1 cellular context compared by ENCODE assay signal in the genomic region with DNA sequence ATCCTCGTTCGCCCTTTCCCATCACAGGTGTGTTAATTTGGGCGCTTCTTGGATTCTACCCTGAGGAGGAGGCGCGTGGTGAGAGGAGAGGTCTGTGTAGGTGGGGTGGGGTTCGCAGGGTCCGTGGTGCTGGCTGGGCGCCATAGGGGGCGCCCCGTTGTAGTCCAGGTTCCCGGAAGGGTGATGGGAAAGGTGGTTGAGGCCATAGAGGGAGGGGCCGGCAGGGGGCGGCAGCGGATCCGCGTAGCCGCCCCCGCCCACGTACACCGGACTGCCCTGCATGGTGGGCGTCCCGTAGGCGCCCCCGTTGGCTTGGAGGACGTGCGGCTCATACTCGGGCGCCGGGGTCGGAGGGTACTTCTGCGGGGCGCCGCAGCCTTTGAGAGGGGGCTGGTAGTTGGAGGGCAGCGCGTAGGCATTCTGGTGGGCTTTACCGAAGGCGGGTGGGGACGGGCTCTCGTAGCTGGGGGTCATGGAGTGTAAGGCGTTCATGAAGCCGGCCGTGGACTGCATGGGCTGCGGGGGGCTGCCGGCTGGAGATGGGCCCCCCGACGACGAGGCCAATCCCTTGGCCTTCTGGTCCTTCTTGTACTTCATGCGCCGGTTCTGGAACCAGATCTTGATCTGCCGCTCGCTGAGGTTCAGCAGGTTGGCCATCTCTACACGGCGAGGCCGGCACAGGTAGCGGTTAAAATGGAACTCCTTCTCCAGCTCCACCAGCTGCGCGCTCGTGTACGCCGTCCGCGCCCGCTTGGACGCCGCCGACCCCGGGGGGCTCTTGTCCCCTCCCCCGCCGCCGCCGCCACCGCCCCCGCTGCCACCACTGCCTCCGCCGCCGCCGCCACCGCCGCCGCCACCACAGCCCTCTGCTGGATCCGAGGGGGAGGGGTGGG.
TF ChIP-seq lines count a peak whose summit lies in the region.

No MANE protein-coding gene starts in this region.

TF ChIP-seq in HEK293, 187 proteins besides CTCF, POLR2A, EP300 and RAD21 (continued from another document):
- TF ChIP-seq, protein P1, sequence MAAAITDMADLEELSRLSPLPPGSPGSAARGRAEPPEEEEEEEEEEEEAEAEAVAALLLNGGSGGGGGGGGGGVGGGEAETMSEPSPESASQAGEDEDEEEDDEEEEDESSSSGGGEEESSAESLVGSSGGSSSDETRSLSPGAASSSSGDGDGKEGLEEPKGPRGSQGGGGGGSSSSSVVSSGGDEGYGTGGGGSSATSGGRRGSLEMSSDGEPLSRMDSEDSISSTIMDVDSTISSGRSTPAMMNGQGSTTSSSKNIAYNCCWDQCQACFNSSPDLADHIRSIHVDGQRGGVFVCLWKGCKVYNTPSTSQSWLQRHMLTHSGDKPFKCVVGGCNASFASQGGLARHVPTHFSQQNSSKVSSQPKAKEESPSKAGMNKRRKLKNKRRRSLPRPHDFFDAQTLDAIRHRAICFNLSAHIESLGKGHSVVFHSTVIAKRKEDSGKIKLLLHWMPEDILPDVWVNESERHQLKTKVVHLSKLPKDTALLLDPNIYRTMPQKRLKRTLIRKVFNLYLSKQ (tag by site-specific recombination; IDR thresholded peaks at IDR 0.05; ENCODE audit: borderline replicate concordance) = no peak
- TF ChIP-seq ZNF600 (tag by site-specific recombination; IDR thresholded peaks at IDR 0.05) (no peak), EGR2 (tag by site-specific recombination; IDR thresholded peaks at IDR 0.05; ENCODE audit: low read depth) (peak; percentile 75), BCL11B (tag by site-specific recombination; IDR thresholded peaks at IDR 0.05; ENCODE audit: low read depth) (no peak), ZNF2 (tag by site-specific recombination; IDR thresholded peaks at IDR 0.05) (no peak), ZNF677 (tag by site-specific recombination; IDR thresholded peaks at IDR 0.05) (no peak), ZBTB48 (tag by site-specific recombination; IDR thresholded peaks at IDR 0.05) (no peak), ZNF561 (tag by site-specific recombination; IDR thresholded peaks at IDR 0.05; ENCODE audit: borderline replicate concordance) (no peak), ZNF707 (tag by site-specific recombination; IDR thresholded peaks at IDR 0.05) (no peak), TRIM28 (IDR thresholded peaks at IDR 0.05; ENCODE audit: borderline replicate concordance, low read length) (no peak), GLIS2 (tag by site-specific recombination; IDR thresholded peaks at IDR 0.05) (0 out of 2 replicates have a peak, but pooled peaks have one; percentile 25), ZFHX2 (tag by site-specific recombination; conservative IDR thresholded peaks at IDR 0.05) (peak; percentile 89), ZNF433 (tag by site-specific recombination; IDR thresholded peaks at IDR 0.05; ENCODE audit: low read depth) (no peak), ZNF155 (tag by site-specific recombination; IDR thresholded peaks at IDR 0.05) (no peak)
- TF ChIP-seq, protein P2, sequence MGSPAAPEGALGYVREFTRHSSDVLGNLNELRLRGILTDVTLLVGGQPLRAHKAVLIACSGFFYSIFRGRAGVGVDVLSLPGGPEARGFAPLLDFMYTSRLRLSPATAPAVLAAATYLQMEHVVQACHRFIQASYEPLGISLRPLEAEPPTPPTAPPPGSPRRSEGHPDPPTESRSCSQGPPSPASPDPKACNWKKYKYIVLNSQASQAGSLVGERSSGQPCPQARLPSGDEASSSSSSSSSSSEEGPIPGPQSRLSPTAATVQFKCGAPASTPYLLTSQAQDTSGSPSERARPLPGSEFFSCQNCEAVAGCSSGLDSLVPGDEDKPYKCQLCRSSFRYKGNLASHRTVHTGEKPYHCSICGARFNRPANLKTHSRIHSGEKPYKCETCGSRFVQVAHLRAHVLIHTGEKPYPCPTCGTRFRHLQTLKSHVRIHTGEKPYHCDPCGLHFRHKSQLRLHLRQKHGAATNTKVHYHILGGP (tag by site-specific recombination; IDR thresholded peaks at IDR 0.05) = no peak
TF ChIP-seq in HEK293: peak in this region for 3.
